20 cellular contexts compared by ENCODE assay signal in genomic region chr14:85218982-85219381, GRCh38.
"Had no signal": no experiment of that assay in that cellular context is flagged by ENCODE, and none has a peak within 500 bp of the region (broad histone marks: within the 10 kb centered on the region; RNA-seq: fewer than 3 reads in every experiment).

No MANE protein-coding gene starts in this region.

- H3K9me3 ChIP-seq: esophagus muscularis mucosa, gastroesophageal sphincter, left lung, lower lobe of right lung, mucosa of descending colon had no signal

- H3K4me1 ChIP-seq: esophagus muscularis mucosa, gastroesophageal sphincter, heart right ventricle, left lung, lower lobe of right lung had no signal

- ATAC-seq: foreskin keratinocyte; gastroesophageal sphincter; heart right ventricle; left cardiac atrium; left lung; left ventricle myocardium superior; lower lobe of right lung; mucosa of descending colon; naive thymus-derived CD8-positive, alpha-beta T cell had no signal

- H3K36me3 ChIP-seq: esophagus muscularis mucosa, gastroesophageal sphincter, heart right ventricle, left lung, lower lobe of right lung had no signal

- H3K4me3 ChIP-seq: coronary artery, dorsolateral prefrontal cortex, esophagus muscularis mucosa, gastroesophageal sphincter, heart right ventricle, left lung, lower lobe of right lung, mucosa of descending colon had no signal

- DNase-seq: dermis blood vessel endothelial cell; dorsolateral prefrontal cortex; effector CD4-positive, alpha-beta T cell; effector memory CD4-positive, alpha-beta T cell; foreskin keratinocyte; glutamatergic neuron; head of caudate nucleus; heart right ventricle; hippocampal formation; left cardiac atrium; left lung; left ventricle myocardium superior; lower lobe of right lung; mesenchymal stem cell; mucosa of descending colon; naive B cell; naive thymus-derived CD8-positive, alpha-beta T cell had no signal

- H3K27me3 ChIP-seq: esophagus muscularis mucosa, foreskin keratinocyte, gastroesophageal sphincter, heart right ventricle, left lung had no signal

- H3K27ac ChIP-seq: coronary artery, dorsolateral prefrontal cortex, esophagus muscularis mucosa, foreskin keratinocyte, gastroesophageal sphincter, heart right ventricle, left lung, lower lobe of right lung had no signal
